7 cellular contexts compared by ENCODE assay signal in the genomic region with DNA sequence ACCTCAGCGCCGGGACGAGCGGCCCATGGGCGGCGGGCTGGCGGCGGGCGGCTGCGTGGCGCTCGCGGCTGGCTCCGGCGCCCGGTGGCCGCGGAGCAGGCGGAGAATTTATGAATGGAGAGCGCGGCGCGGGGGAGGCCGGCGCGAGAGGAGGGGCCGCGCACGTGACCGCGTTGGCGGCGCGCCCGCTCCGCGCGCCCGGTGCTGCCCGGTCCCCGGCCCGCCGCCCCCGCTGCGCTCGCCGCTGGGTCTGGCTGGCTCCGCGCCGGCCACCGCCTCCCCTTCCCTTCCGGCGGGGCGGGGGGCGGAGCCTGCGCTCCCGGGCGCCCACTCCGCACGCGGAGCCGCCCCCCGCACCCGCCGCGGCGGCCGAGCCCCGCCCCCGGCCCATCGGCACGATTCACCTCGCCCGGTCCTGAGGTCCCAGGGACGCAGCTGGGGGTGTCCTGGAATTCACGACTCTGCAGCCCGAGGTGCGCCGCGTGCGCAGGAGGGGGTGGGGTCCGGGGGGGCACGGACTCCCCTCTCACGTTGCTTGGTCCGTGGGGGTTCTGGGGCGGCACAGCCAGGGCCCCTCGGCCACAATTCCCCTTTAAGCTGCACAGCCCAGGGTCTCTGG. TPM values are rescaled to one million over a fixed set of nuclear protein-coding genes. Genes with fewer than 3 reads are reported as not detected.
DNase-seq lines count a peak whose midpoint lies in the region; ATAC-seq and TF ChIP-seq lines count a peak whose summit lies in the region.

A gene with protein sequence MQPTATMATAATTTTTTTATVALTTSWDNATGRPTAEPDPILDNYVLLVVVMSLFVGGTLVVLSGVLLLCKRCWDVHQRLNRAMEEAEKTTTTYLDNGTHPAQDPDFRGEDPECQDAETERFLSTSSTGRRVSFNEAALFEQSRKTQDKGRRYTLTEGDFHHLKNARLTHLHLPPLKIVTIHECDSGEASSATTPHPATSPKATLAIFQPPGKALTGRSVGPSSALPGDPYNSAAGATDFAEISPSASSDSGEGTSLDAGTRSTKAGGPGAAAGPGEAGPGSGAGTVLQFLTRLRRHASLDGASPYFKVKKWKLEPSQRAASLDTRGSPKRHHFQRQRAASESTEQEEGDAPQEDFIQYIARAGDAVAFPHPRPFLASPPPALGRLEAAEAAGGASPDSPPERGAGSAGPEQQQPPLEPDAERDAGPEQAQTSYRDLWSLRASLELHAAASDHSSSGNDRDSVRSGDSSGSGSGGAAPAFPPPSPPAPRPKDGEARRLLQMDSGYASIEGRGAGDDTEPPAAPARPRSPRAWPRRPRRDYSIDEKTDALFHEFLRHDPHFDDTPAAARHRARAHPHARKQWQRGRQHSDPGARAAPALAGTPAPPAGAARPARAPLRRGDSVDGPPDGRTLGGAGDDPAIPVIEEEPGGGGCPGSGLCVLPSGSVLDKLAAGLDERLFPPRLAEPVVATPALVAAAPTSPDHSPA (minus strand): TSS at position 252 of the 619 bp plus-strand sequence. CDS start 1,905 bp downstream, outside the sequence.

- no peak for TF ChIP-seq POLR2A in body of pancreas (IDR thresholded peaks at IDR 0.05)
- TF ChIP-seq POLR2A in testis (IDR thresholded peaks at IDR 0.05): no peak

- no peaks in the 10 kb centered on the region for H3K36me3 ChIP-seq in body of pancreas (replicated peaks in 1 of 2; ENCODE audit: insufficient read depth in 1 of 2, low read depth in 2 of 2)
- H3K36me3 ChIP-seq in kidney epithelial cell (ENCODE audit: control insufficient read depth, insufficient read depth, low read length): no peaks in the 10 kb centered on the region
- no peaks in the 10 kb centered on the region for H3K36me3 ChIP-seq in testis (ENCODE audit: low read depth, missing control alignments)

- DNase-seq in GM10248 (ENCODE audit: extremely low spot score) (peak; percentile 55), NCI-H1105 (lab: John Stamatoyannopoulos, UW) (peak; percentile 23), body of pancreas (peak in 2 of 4 donors; percentile 40 to 65), kidney epithelial cell (ENCODE audit: low read depth) (no peak), testis (no peak), kidney glomerular epithelial cell (lab: John Stamatoyannopoulos, UW) (no peak)

- H3K27me3 ChIP-seq in body of pancreas: no peaks in the 10 kb centered on the region
- no peaks in the 10 kb centered on the region for H3K27me3 ChIP-seq in kidney epithelial cell (ENCODE audit: control insufficient read depth, insufficient read depth, low read length)
- H3K27me3 ChIP-seq in testis: no peaks in the 10 kb centered on the region

- intact Hi-C loops in body of pancreas (cut with DNase I): no loop called here
- intact Hi-C loops in testis (cut with DNase I; ENCODE audit: low total_unique reads): no loop called here

- 0% methylated on average over 31 of the region's 87 CpGs; no CpG with 5 or more reads in 1 of the 2 donors for WGBS in body of pancreas, 2 donors
- 2 to 5% methylated on average over 4 to 35 of the region's 87 CpGs for WGBS in testis, 2 donors

- no peaks in the 10 kb centered on the region for H3K9me3 ChIP-seq in body of pancreas
- H3K9me3 ChIP-seq in testis: no peaks in the 10 kb centered on the region

- H3K27ac ChIP-seq in body of pancreas (peak within 1 kb of the TSS in 1 of 4 donors; percentile 81), testis (peak within 1 kb of the TSS; percentile 51 to 95)

- TF ChIP-seq CTCF in GM10248 (IDR thresholded peaks at IDR 0.05; ENCODE audit: control extremely low read depth, extremely low read depth, low read depth, missing control alignments) (no peak), body of pancreas (IDR thresholded peaks at IDR 0.05) (no peak), kidney epithelial cell (IDR thresholded peaks at IDR 0.05; ENCODE audit: insufficient read depth, low read length, poor library complexity, severe bottlenecking) (no peak), testis (IDR thresholded peaks at IDR 0.05) (peak in 1 of 3 experiments; percentile 2)

- CTCF ChIA-PET in GM10248 (lab: Yijun Ruan, JAX): interaction anchor here (1.2 to 9.8 kb wide), 4 partner anchors 17 to 124 kb away, joined by 4 to 491 read pairs (median 5); partner anchors contain the start of gene CIRBP

- POLR2A ChIA-PET in GM10248 (lab: Yijun Ruan, JAX): no interaction called here

- H3K4me3 ChIP-seq in body of pancreas: no peak within 1 kb of the TSS
- H3K4me3 ChIP-seq in kidney epithelial cell (ENCODE audit: low read depth, low read length): peak within 1 kb of the TSS; percentile 87
- H3K4me3 ChIP-seq in testis: peak within 1 kb of the TSS; percentile 38 to 39

- ATAC-seq in body of pancreas: peak; percentile 2
- no peak for ATAC-seq in GM19395 (IDR thresholded peaks at IDR 0.05; ENCODE audit: unreplicated experiment)

- H3K4me1 ChIP-seq in body of pancreas (peaks cover 57% of the 10 kb centered on the region), testis (peaks cover 47% of the 10 kb centered on the region)

RNA-seq across cellular contexts. Expression of the gene that starts here (rescaled TPM):
- total RNA-seq in body of pancreas (under 1 TPM; 0.33 to 0.78 TPM), kidney epithelial cell (5.1 and 10.5 TPM in 2 replicates), testis (1 to 10 TPM; 5.2 to 6.6 TPM)
- polyA plus RNA-seq in testis (ENCODE audit: insufficient read depth, low read depth, low replicate concordance): 1.5 TPM

Comparison
In these comparisons a context has a peak if more than half of its experiments do, and no peak if none do; other contexts are left out.
1. Peak in ATAC-seq in body of pancreas; RNA of the gene not detected or under 1 TPM.
2. DNase-seq: peak in GM10248 (single experiment) and NCI-H1105 (single experiment); none in kidney epithelial cell (single experiment), testis (single experiment) and kidney glomerular epithelial cell (single experiment).
3. H3K4me3 ChIP-seq: peak in kidney epithelial cell (single experiment) and testis (2 of 2); none in body of pancreas (0 of 2).